In the genomic region with DNA sequence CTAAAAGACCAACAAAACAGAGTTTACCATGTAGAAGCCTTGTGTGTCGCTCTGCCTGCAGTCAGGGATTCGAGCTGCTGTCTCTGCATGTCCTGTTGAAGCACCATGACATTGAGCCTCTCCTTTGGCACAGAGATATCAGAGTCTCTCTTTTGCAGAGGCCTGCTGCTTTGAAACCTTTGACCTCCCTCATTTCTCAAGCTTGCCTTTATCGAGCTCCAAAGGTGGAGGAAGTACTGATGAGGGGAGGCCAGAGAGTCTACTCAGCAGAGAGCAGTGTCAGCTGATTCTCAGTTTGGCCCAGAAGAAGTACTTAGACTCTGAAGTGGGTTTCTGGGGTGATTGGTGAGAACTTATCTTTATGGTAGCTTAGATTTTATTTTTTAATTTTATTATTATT, we compare ENCODE assay signal across 1 cellular context.
TF ChIP-seq lines count a peak whose summit lies in the region.

No MANE protein-coding gene starts in this region.

TF ChIP-seq in K562, 482 proteins besides CTCF, POLR2A, EP300 and RAD21 (continued from another document):
- TF ChIP-seq, protein P1, sequence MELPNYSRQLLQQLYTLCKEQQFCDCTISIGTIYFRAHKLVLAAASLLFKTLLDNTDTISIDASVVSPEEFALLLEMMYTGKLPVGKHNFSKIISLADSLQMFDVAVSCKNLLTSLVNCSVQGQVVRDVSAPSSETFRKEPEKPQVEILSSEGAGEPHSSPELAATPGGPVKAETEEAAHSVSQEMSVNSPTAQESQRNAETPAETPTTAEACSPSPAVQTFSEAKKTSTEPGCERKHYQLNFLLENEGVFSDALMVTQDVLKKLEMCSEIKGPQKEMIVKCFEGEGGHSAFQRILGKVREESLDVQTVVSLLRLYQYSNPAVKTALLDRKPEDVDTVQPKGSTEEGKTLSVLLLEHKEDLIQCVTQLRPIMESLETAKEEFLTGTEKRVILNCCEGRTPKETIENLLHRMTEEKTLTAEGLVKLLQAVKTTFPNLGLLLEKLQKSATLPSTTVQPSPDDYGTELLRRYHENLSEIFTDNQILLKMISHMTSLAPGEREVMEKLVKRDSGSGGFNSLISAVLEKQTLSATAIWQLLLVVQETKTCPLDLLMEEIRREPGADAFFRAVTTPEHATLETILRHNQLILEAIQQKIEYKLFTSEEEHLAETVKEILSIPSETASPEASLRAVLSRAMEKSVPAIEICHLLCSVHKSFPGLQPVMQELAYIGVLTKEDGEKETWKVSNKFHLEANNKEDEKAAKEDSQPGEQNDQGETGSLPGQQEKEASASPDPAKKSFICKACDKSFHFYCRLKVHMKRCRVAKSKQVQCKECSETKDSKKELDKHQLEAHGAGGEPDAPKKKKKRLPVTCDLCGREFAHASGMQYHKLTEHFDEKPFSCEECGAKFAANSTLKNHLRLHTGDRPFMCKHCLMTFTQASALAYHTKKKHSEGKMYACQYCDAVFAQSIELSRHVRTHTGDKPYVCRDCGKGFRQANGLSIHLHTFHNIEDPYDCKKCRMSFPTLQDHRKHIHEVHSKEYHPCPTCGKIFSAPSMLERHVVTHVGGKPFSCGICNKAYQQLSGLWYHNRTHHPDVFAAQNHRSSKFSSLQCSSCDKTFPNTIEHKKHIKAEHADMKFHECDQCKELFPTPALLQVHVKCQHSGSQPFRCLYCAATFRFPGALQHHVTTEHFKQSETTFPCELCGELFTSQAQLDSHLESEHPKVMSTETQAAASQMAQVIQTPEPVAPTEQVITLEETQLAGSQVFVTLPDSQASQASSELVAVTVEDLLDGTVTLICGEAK (IDR thresholded peaks at IDR 0.05), result no peak
- TF ChIP-seq, protein P1 (CRISPR knock-in tag; IDR thresholded peaks at IDR 0.05), result no peak
- TF ChIP-seq TFAM (CRISPR knock-in tag; conservative IDR thresholded peaks at IDR 0.05) (no peak), KLF10 (CRISPR knock-in tag; IDR thresholded peaks at IDR 0.05) (no peak), SMARCC2 (IDR thresholded peaks at IDR 0.05; ENCODE audit: low read depth) (no peak), CBFB (CRISPR knock-in tag; IDR thresholded peaks at IDR 0.05) (no peak), STAT5A (IDR thresholded peaks at IDR 0.05; ENCODE audit: borderline replicate concordance, low read length) (0 out of 2 replicates have a peak, but pooled peaks have one; percentile 19), ZNF695 (CRISPR knock-in tag; IDR thresholded peaks at IDR 0.05) (no peak), SIN3A (IDR thresholded peaks at IDR 0.05; ENCODE audit: borderline replicate concordance in 2 of 2, control insufficient read depth in 1 of 2, low read depth in 2 of 2, low read length in 2 of 2) (no peak), HDAC3 (IDR thresholded peaks at IDR 0.05; ENCODE audit: borderline replicate concordance, partially characterized antibody) (no peak), MYBL2 (IDR thresholded peaks at IDR 0.05; ENCODE audit: low read depth) (no peak), MYBL2 (CRISPR knock-in tag; IDR thresholded peaks at IDR 0.05; ENCODE audit: borderline replicate concordance) (no peak), ARID1B (IDR thresholded peaks at IDR 0.05) (peak; percentile 59), ZNF699 (CRISPR knock-in tag; IDR thresholded peaks at IDR 0.05; ENCODE audit: insufficient replicate concordance) (no peak), ZNF143 (CRISPR knock-in tag; IDR thresholded peaks at IDR 0.05) (no peak), NCOR1 (IDR thresholded peaks at IDR 0.05) (peak; percentile 76), NFXL1 (CRISPR knock-in tag; IDR thresholded peaks at IDR 0.05) (no peak), ZNF354B (CRISPR knock-in tag; IDR thresholded peaks at IDR 0.05) (no peak), ZNF436 (CRISPR knock-in tag; IDR thresholded peaks at IDR 0.05) (no peak), IRF2 (CRISPR knock-in tag; IDR thresholded peaks at IDR 0.05) (no peak), BRCA1 (IDR thresholded peaks at IDR 0.05) (no peak), BRCA1 (CRISPR knock-in tag; IDR thresholded peaks at IDR 0.05) (no peak), EZH2 (IDR thresholded peaks at IDR 0.05; ENCODE audit: borderline replicate concordance, low read depth, low read length) (no peak), HMG20A (CRISPR knock-in tag; conservative IDR thresholded peaks at IDR 0.05) (no peak), MTA2 (IDR thresholded peaks at IDR 0.05; ENCODE audit: low read depth) (peak; percentile 36; the same call in 1 of the 2 replicates), ZFP1 (CRISPR knock-in tag; IDR thresholded peaks at IDR 0.05) (no peak), SMARCA5 (IDR thresholded peaks at IDR 0.05) (no peak), KLF16 (IDR thresholded peaks at IDR 0.05) (0 out of 2 replicates have a peak, but pooled peaks have one; percentile 23)
- TF ChIP-seq, protein P2, sequence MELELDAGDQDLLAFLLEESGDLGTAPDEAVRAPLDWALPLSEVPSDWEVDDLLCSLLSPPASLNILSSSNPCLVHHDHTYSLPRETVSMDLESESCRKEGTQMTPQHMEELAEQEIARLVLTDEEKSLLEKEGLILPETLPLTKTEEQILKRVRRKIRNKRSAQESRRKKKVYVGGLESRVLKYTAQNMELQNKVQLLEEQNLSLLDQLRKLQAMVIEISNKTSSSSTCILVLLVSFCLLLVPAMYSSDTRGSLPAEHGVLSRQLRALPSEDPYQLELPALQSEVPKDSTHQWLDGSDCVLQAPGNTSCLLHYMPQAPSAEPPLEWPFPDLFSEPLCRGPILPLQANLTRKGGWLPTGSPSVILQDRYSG (tag; conservative IDR thresholded peaks at IDR 0.05; ENCODE audit: low read depth), result no peak
- TF ChIP-seq, protein P3, sequence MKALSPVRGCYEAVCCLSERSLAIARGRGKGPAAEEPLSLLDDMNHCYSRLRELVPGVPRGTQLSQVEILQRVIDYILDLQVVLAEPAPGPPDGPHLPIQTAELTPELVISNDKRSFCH (CRISPR knock-in tag; IDR thresholded peaks at IDR 0.05), result no peak
- TF ChIP-seq, protein P3 (tag; IDR thresholded peaks at IDR 0.05), result no peak
- TF ChIP-seq, protein P4, sequence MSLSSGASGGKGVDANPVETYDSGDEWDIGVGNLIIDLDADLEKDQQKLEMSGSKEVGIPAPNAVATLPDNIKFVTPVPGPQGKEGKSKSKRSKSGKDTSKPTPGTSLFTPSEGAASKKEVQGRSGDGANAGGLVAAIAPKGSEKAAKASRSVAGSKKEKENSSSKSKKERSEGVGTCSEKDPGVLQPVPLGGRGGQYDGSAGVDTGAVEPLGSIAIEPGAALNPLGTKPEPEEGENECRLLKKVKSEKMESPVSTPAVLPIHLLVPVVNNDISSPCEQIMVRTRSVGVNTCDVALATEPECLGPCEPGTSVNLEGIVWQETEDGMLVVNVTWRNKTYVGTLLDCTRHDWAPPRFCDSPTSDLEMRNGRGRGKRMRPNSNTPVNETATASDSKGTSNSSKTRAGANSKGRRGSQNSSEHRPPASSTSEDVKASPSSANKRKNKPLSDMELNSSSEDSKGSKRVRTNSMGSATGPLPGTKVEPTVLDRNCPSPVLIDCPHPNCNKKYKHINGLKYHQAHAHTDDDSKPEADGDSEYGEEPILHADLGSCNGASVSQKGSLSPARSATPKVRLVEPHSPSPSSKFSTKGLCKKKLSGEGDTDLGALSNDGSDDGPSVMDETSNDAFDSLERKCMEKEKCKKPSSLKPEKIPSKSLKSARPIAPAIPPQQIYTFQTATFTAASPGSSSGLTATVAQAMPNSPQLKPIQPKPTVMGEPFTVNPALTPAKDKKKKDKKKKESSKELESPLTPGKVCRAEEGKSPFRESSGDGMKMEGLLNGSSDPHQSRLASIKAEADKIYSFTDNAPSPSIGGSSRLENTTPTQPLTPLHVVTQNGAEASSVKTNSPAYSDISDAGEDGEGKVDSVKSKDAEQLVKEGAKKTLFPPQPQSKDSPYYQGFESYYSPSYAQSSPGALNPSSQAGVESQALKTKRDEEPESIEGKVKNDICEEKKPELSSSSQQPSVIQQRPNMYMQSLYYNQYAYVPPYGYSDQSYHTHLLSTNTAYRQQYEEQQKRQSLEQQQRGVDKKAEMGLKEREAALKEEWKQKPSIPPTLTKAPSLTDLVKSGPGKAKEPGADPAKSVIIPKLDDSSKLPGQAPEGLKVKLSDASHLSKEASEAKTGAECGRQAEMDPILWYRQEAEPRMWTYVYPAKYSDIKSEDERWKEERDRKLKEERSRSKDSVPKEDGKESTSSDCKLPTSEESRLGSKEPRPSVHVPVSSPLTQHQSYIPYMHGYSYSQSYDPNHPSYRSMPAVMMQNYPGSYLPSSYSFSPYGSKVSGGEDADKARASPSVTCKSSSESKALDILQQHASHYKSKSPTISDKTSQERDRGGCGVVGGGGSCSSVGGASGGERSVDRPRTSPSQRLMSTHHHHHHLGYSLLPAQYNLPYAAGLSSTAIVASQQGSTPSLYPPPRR (CRISPR knock-in tag; IDR thresholded peaks at IDR 0.05; ENCODE audit: borderline replicate concordance), result no peak
- TF ChIP-seq, protein P5, sequence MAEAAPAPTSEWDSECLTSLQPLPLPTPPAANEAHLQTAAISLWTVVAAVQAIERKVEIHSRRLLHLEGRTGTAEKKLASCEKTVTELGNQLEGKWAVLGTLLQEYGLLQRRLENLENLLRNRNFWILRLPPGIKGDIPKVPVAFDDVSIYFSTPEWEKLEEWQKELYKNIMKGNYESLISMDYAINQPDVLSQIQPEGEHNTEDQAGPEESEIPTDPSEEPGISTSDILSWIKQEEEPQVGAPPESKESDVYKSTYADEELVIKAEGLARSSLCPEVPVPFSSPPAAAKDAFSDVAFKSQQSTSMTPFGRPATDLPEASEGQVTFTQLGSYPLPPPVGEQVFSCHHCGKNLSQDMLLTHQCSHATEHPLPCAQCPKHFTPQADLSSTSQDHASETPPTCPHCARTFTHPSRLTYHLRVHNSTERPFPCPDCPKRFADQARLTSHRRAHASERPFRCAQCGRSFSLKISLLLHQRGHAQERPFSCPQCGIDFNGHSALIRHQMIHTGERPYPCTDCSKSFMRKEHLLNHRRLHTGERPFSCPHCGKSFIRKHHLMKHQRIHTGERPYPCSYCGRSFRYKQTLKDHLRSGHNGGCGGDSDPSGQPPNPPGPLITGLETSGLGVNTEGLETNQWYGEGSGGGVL (CRISPR knock-in tag; IDR thresholded peaks at IDR 0.05), result no peak
